26 cellular contexts compared by ENCODE assay signal in genomic region chr10:109732254-109732653, GRCh38.
"Had no signal": no experiment of that assay in that cellular context is flagged by ENCODE, and none has a peak within 500 bp of the region (broad histone marks: within the 10 kb centered on the region; RNA-seq: fewer than 3 reads in every experiment).

No MANE protein-coding gene starts in this region.

- H3K9me3 ChIP-seq: stomach, suprapubic skin, testis, thoracic aorta, thyroid gland, tibial artery, tibial nerve, transverse colon, upper lobe of left lung, upper lobe of right lung, uterus, vagina had no signal

- H3K27ac ChIP-seq: stomach, suprapubic skin, testis, thoracic aorta, thyroid gland, tibial artery, tibial nerve, transverse colon, upper lobe of left lung, upper lobe of right lung, uterus, vagina had no signal

- H3K27me3 ChIP-seq: stomach, suprapubic skin, testis, thyroid gland, tibial nerve, transverse colon, upper lobe of left lung, upper lobe of right lung, uterus, vagina had no signal

- H3K4me3 ChIP-seq: stomach, suprapubic skin, testis, thoracic aorta, thyroid gland, tibial artery, tibial nerve, transverse colon, upper lobe of left lung, upper lobe of right lung, uterus, vagina had no signal

- DNase-seq: stimulated activated CD4-positive, alpha-beta T cell treated with anti-CD3 and anti-CD28 coated beads, Interleukin-2, amount 100 ng/mL, for 48 hours; stimulated activated CD4-positive, alpha-beta T cell treated with anti-CD3 and anti-CD28 coated beads, Interleukin-4, amount 100 ng/mL, for 1 hour; stimulated activated CD4-positive, alpha-beta T cell treated with anti-CD3 and anti-CD28 coated beads, Interleukin-4, amount 100 ng/mL, for 24 hours; stimulated activated CD4-positive, alpha-beta T cell treated with anti-CD3 and anti-CD28 coated beads, Interleukin-4, amount 100 ng/mL, for 4 hours; stimulated activated CD8-positive, alpha-beta memory T cell treated with anti-CD3 and anti-CD28 coated beads, Interleukin-4, amount 100 ng/mL, for 48 hours; stimulated activated naive B cell treated with anti-CD40 and anti-IgM and Interleukin-4, amounts not matched to agents 10 μg/mL and 1 μg/mL and 100 μg/mL, for 72 hours; stimulated activated naive CD4-positive, alpha-beta T cell; stimulated activated naive CD4-positive, alpha-beta T cell treated with Interleukin-2 at 50 U/mL for 16 hours; stimulated activated naive CD8-positive, alpha-beta T cell treated with anti-CD3 and anti-CD28 coated beads, Interleukin-15, amount 100 ng/mL, for 72 hours; stimulated activated naive CD8-positive, alpha-beta T cell treated with anti-CD3 and anti-CD28 coated beads, Interleukin-15, Interleukin-2, amounts not matched to agents 100 U/mL and 50 U/mL, for 24 hours; stomach; substantia nigra; testis; thyroid gland; tibial artery; transverse colon; trophoblast cell; upper lobe of left lung; upper lobe of right lung; uterus had no signal

- H3K36me3 ChIP-seq: stomach, suprapubic skin, thoracic aorta, thyroid gland, tibial artery, tibial nerve, transverse colon, upper lobe of left lung, upper lobe of right lung, uterus, vagina had no signal

- H3K4me1 ChIP-seq: stomach, suprapubic skin, thyroid gland, tibial artery, transverse colon, upper lobe of left lung, upper lobe of right lung, uterus, vagina had no signal

- ATAC-seq: stimulated activated effector memory CD8-positive, alpha-beta T cell treated with anti-CD3 and anti-CD28 coated beads, Interleukin-12 subunit alpha, Interleukin-12 subunit beta, amount 100 ng/mL, for 72 hours; stimulated activated memory B cell treated with anti-CD40 and anti-IgM and Interleukin-4, amounts not matched to agents 10 μg/mL and 1 μg/mL and 100 μg/mL, for 72 hours; stimulated activated naive B cell treated with anti-CD40 and anti-IgM and Interleukin-4, amounts not matched to agents 10 μg/mL and 1 μg/mL and 100 μg/mL, for 72 hours; stimulated activated naive CD8-positive, alpha-beta T cell treated with anti-CD3 and anti-CD28 coated beads, Interleukin-15, amount 100 ng/mL, for 72 hours; stimulated activated naive CD8-positive, alpha-beta T cell treated with anti-CD3 and anti-CD28 coated beads, Interleukin-15, Interleukin-2, amounts not matched to agents 100 U/mL and 50 U/mL, for 24 hours; upper lobe of right lung had no signal
